Comparison of ENCODE assay signal across 12 cellular contexts in the genomic region with DNA sequence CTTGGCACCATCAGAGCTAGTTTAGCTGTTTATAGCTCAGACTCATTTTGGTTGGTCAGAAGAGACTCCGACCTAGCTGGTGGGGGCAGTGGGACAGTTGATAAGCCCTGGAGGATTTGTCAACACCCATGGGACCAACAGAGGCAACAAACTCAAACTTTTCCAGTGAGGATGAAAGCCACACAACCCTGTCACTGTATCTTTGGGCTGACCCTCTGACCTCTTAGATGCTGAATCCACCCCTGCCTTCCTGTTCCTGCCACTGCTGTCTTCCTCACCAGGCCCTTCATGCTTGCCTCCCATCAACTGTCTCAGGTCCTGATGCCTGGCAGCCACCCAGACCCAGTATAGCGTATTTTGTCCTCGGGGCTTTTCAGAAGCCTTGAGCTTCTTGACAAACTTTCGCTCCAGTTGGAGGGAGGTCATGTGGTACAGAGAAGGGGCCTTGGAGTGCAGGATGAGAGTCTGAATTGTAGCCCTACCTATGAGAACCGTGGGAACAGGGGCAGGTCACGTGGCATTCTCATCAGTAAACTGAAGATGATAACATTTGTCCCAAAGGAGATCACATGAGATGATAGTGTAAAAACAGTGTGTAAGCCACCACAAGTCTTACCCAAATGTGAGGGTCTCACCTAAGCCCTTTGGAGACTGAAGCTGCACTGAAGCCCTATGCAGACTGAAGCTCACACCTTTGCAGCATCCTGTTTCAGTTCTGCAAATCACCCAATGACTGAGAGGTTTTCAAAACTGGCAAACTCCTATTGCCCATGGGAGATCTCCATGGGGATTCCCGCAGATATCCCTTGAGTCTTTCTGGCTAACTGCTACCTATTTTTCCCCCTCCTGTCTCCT.
A peak's percentile ranks its signal among the peaks of the same experiment; 100 is the strongest.
DNase-seq lines count a peak whose midpoint lies in the region; ATAC-seq and TF ChIP-seq lines count a peak whose summit lies in the region.
"Had no signal": no experiment of that assay in that cellular context is flagged by ENCODE, and none has a peak within 500 bp of the region (broad histone marks: within the 10 kb centered on the region; RNA-seq: fewer than 3 reads in every experiment).

No MANE protein-coding gene starts in this region.

- no peaks in the 10 kb centered on the region for H3K27me3 ChIP-seq in DOHH2 (ENCODE audit: control insufficient read depth, low read length)
- no peaks in the 10 kb centered on the region for H3K27me3 ChIP-seq in right cardiac atrium (ENCODE audit: control insufficient read depth, insufficient read depth)
- H3K27me3 ChIP-seq: ascending aorta had no signal

- peak overlapping the region; percentile 58 for H3K4me2 ChIP-seq in DOHH2 (ENCODE audit: low read length)
- H3K4me2 ChIP-seq: smooth muscle cell had no signal

- intact Hi-C loops in right cardiac atrium (cut with DNase I), result no loop called here

- H3K4me3 ChIP-seq in DOHH2 (ENCODE audit: low read length), result peak overlapping the region; percentile 36
- H3K4me3 ChIP-seq in right cardiac atrium (ENCODE audit: low read length), result no peak overlapping the region
- H3K4me3 ChIP-seq: ascending aorta, smooth muscle cell had no signal

- peaks cover 69% of the 10 kb centered on the region for H3K4me1 ChIP-seq in DOHH2 (ENCODE audit: control insufficient read depth, low read length)
- H3K4me1 ChIP-seq in right cardiac atrium (ENCODE audit: control insufficient read depth, insufficient read depth, low read length), result no peaks in the 10 kb centered on the region
- H3K4me1 ChIP-seq: ascending aorta had no signal

- DNase-seq in NCI-H2171 treated with DMSO at 0.1 percent for 48 hours (lab: John Stamatoyannopoulos, UW) (no peak), NOMO-1 treated with dmso at 0.1 percent for 144 hours (lab: John Stamatoyannopoulos, UW; ENCODE audit: unreplicated experiment) (no peak), right cardiac atrium (no peak), NK-92 (lab: John Stamatoyannopoulos, UW; ENCODE audit: unreplicated experiment) (no peak)
- DNase-seq: ACHN had no signal

- no peaks in the 10 kb centered on the region for H4K20me1 ChIP-seq in DOHH2 (ENCODE audit: control insufficient read depth, insufficient read depth, low read depth, low read length)

- H3K79me2 ChIP-seq in DOHH2 (ENCODE audit: control insufficient read depth, low read length), result no peaks in the 10 kb centered on the region

- ATAC-seq in GM19324 (IDR thresholded peaks at IDR 0.05; ENCODE audit: low FRiP score, unreplicated experiment), result peak; percentile 79
- peak; percentile 69 for ATAC-seq in HG02759 (IDR thresholded peaks at IDR 0.05; ENCODE audit: unreplicated experiment)
- ATAC-seq in HG03460 (IDR thresholded peaks at IDR 0.05; ENCODE audit: unreplicated experiment), result peak; percentile 77
- no peak for ATAC-seq in right cardiac atrium
- ATAC-seq: SK-N-SH treated with all-trans-retinoic acid at 6 μM for 48 hours had no signal

- H3K9me2 ChIP-seq in DOHH2 (replicated peaks; ENCODE audit: control insufficient read depth, low read length), result no peaks in the 10 kb centered on the region

- H3K27ac ChIP-seq in DOHH2 (ENCODE audit: low read depth, low read length) (peak overlapping the region; percentile 64), right cardiac atrium (ENCODE audit: low read length) (no peak overlapping the region)
- H3K27ac ChIP-seq: ascending aorta had no signal

- 0 out of 2 replicates have a peak, but pooled peaks cover 3% of the 10 kb centered on the region for H3F3A ChIP-seq in DOHH2 (ENCODE audit: control insufficient read depth, insufficient read depth)

- H3K36me3 ChIP-seq in DOHH2 (ENCODE audit: control insufficient read depth, low read length), result peaks cover 5% of the 10 kb centered on the region
- H3K36me3 ChIP-seq: ascending aorta had no signal

- TF ChIP-seq CTCF in DOHH2 (IDR thresholded peaks at IDR 0.05; ENCODE audit: low read depth, low read length, poor library complexity, severe bottlenecking), result no peak

- no peaks in the 10 kb centered on the region for H3K9me3 ChIP-seq in DOHH2 (ENCODE audit: control insufficient read depth, insufficient read depth, low read length)
- H3K9me3 ChIP-seq in right cardiac atrium (ENCODE audit: control insufficient read depth, low read length), result no peaks in the 10 kb centered on the region
- H3K9me3 ChIP-seq: ascending aorta had no signal

- WGBS in right cardiac atrium, result 81% methylated on average over 7 of the region's 7 CpGs

Comparison
In these comparisons a context has a peak if more than half of its experiments do, and no peak if none do; other contexts are left out.
1. ATAC-seq: peak in GM19324 (single experiment), HG02759 (single experiment) and HG03460 (single experiment); none in right cardiac atrium (0 of 2).